ENCODE assay signal across 10 cellular contexts in the genomic region with DNA sequence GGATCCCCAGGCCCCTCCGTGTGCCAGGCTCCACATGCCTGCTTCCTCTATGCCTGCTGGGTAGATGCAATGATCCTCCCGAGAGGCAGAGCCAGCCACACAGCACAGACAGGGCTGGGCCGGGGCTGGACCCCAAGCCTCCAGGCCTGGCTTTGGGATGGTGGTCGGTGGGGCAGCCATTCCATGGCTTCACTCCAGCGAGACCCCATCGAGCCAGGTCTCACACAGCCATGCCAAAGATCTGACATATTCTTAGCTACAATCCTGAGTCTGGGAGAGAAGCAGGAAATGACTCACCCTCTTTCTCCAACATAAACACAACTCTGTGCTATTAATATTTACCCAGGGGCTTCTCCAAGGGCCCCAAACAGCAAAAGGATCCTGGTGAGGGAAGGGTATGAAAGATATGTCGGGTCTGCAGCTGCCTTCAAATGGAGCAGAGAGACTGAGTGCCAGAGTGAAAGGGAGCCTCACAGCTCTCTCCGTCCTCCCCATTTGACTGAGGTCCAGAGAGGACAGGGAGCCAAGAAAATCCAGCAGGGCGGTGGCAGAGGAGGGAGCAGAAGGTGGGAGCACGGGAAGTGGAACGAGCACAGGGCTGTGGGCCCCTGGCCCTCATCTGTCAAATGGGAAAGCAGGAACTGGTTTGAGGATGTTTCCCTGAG.
DNase-seq lines count a peak whose midpoint lies in the region; ATAC-seq and TF ChIP-seq lines count a peak whose summit lies in the region.
"Had no signal": no experiment of that assay in that cellular context is flagged by ENCODE, and none has a peak within 500 bp of the region (broad histone marks: within the 10 kb centered on the region; RNA-seq: fewer than 3 reads in every experiment).

No MANE protein-coding gene starts in this region.

- H3K9me3 ChIP-seq in colonic mucosa (no peaks in the 10 kb centered on the region), right lobe of liver (no peaks in the 10 kb centered on the region), uterus (no peaks in the 10 kb centered on the region)

- TF ChIP-seq POLR2A in right lobe of liver (IDR thresholded peaks at IDR 0.05) = no peak
- TF ChIP-seq POLR2A in uterus (IDR thresholded peaks at IDR 0.05) = no peak

- DNase-seq in Right ventricle myocardium inferior (ENCODE audit: missing footprints) (no peak), cardiac septum (ENCODE audit: low spot score) (no peak), colonic mucosa (no peak), right lobe of liver (no peak), uterus (peak in 1 of 2 donors; percentile 21), hippocampal formation (lab: John Stamatoyannopoulos, UW) (no peak)
- DNase-seq: activated CD4-positive, alpha-beta T cell treated with anti-CD3 and anti-CD28 coated beads, Interleukin-2, amount 10 ng/mL, durations not matched to agents 7 days and 5 days; occipital lobe had no signal

- H3K27ac ChIP-seq in colonic mucosa = peak overlapping the region; percentile 35
- peak overlapping the region in 2 of 3 donors; percentile 18 to 28 for H3K27ac ChIP-seq in right lobe of liver
- H3K27ac ChIP-seq in uterus = peak overlapping the region; percentile 40 to 66

- H3K36me3 ChIP-seq in colonic mucosa (no peaks in the 10 kb centered on the region), right lobe of liver (no peaks in the 10 kb centered on the region), uterus (no peaks in the 10 kb centered on the region)

- intact Hi-C loops in Right ventricle myocardium inferior (cut with DNase I) = loop anchor here (10.0 kb wide), 1 partner anchor 849 kb away; a partner anchor contains a TSS
- intact Hi-C loops in cardiac septum (cut with DNase I) = loop anchor here (5.0 kb wide), 1 partner anchor 177 kb away; no protein-coding TSS in a partner anchor
- intact Hi-C loops in colonic mucosa (cut with DNase I) = loop anchor here (10.0 kb wide), 2 partner anchors 289 to 849 kb away; a partner anchor contains a TSS
- intact Hi-C loops in right lobe of liver (cut with DNase I) = no loop called here
- intact Hi-C loops in uterus (cut with DNase I; ENCODE audit: low total_unique reads) = loop anchor here (10.0 kb wide), 1 partner anchor 839 kb away; no protein-coding TSS in a partner anchor

- H3K4me1 ChIP-seq in colonic mucosa (no peaks in the 10 kb centered on the region), right lobe of liver (no peaks in the 10 kb centered on the region), uterus (no peaks in the 10 kb centered on the region)

- 22% methylated on average over 4 of the region's 11 CpGs for WGBS in right lobe of liver (ENCODE audit: insufficient coverage, low coverage, low lambda C conversion rate, missing lambda C conversion rate)

- TF ChIP-seq CTCF in colonic mucosa (IDR thresholded peaks at IDR 0.05) (no peak), right lobe of liver (IDR thresholded peaks at IDR 0.05) (no peak), uterus (IDR thresholded peaks at IDR 0.05) (no peak)

- H3K4me3 ChIP-seq in colonic mucosa = no peak overlapping the region
- no peak overlapping the region for H3K4me3 ChIP-seq in right lobe of liver
- no peak overlapping the region for H3K4me3 ChIP-seq in uterus

- ATAC-seq in Right ventricle myocardium inferior (peak; percentile 20), right lobe of liver (peak; percentile 37 to 76 (median 46)), GM18907 (IDR thresholded peaks at IDR 0.05; ENCODE audit: unreplicated experiment) (no peak), HG03045 (IDR thresholded peaks at IDR 0.05; ENCODE audit: unreplicated experiment) (no peak)

- H3K9ac ChIP-seq in colonic mucosa (ENCODE audit: low read depth in 2 of 2, low read length in 2 of 2) = peak overlapping the region in 1 of 2 donors; percentile 14

- no peaks in the 10 kb centered on the region for H3K27me3 ChIP-seq in colonic mucosa
- no peaks in the 10 kb centered on the region for H3K27me3 ChIP-seq in right lobe of liver
- H3K27me3 ChIP-seq in uterus = no peaks in the 10 kb centered on the region

Comparison
In these comparisons a context has a peak if more than half of its experiments do, and no peak if none do; other contexts are left out.
1. ATAC-seq: peak in Right ventricle myocardium inferior (single experiment) and right lobe of liver (4 of 4); none in GM18907 (single experiment) and HG03045 (single experiment).
2. intact Hi-C loops: an anchor here in Right ventricle myocardium inferior (10.0 kb wide), cardiac septum (5.0 kb wide), colonic mucosa (10.0 kb wide) and uterus (10.0 kb wide); none called in right lobe of liver.
3. Peak in every context shown above with its lines, with median percentiles within 50 percentile points of each other: H3K27ac ChIP-seq.